Comparison of ENCODE assay signal across 8 cellular contexts in the genomic region with DNA sequence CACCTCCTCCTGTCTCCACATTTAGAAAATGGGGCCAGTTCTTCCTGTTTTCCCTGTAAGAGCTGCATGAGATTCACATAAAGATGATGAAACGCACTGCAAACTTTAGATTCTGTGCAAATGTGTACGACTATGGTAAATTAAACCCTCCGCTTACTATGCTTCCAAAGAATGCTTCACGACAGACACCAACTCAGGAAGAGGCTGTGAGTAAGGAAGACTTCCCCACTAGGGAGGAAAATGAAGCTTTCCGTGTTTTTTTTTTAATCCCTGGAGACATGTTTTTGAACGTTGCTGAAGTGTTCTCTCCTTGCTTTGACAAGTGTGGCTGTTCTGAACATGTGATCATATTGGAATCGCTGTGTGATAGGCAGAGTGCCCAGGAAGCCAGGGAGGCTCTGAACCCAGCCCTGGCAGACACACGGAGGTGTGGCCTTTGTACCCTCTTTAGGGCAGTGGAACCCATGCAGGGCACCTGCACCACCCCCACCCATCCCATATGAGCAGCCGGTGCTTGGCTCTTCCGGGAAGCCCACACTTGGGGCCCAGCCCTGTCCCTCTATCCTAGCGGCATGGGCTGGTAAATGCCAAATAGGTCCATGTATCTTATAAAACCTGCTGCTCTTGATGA. TPM values are rescaled to one million over a fixed set of nuclear protein-coding genes. Genes with fewer than 3 reads are reported as not detected.
DNase-seq lines count a peak whose midpoint lies in the region; ATAC-seq and TF ChIP-seq lines count a peak whose summit lies in the region.

No MANE protein-coding gene starts in this region.

- H3K9ac ChIP-seq in DND-41 (ENCODE audit: low read depth, low read length) = peak overlapping the region; percentile 25

- no peaks in the 10 kb centered on the region for H3K36me3 Mint-ChIP-seq in chondrocyte (ENCODE audit: low read depth)
- H3K36me3 Mint-ChIP-seq in natural killer cell = no peaks in the 10 kb centered on the region

- H3K4me2 ChIP-seq in DND-41 (ENCODE audit: insufficient read depth, low read length) (peak overlapping the region; percentile 40; the same call in 1 of the 2 replicates), PC-9 (peak overlapping the region; percentile 71)

- no peaks in the 10 kb centered on the region for H3K9me3 Mint-ChIP-seq in chondrocyte (ENCODE audit: low read depth)
- no peaks in the 10 kb centered on the region for H3K9me3 Mint-ChIP-seq in natural killer cell

- H3F3A ChIP-seq in PC-9 (ENCODE audit: insufficient read depth, low read depth) = peaks cover 40% of the 10 kb centered on the region

- H3K4me3 ChIP-seq in DND-41 (ENCODE audit: low read depth in 1 of 2, low read length in 2 of 2) (0 out of 4 replicates have a peak overlapping the region, but pooled peaks of 1 of the 2 experiments have one; percentile 26), PC-9 (no peak overlapping the region; the same call in 1 of the 2 replicates)

- H3K27ac Mint-ChIP-seq in chondrocyte (ENCODE audit: unreplicated experiment) (peak overlapping the region; percentile 100), natural killer cell (peak overlapping the region; percentile 86 to 93)

- H3K36me3 ChIP-seq in DND-41 (ENCODE audit: insufficient read depth, low read length) (no peaks in the 10 kb centered on the region), PC-9 (ENCODE audit: low read depth) (no peaks in the 10 kb centered on the region)

- no peaks in the 10 kb centered on the region for H3K9me3 ChIP-seq in DND-41 (ENCODE audit: insufficient read depth, low read length, severe bottlenecking)
- no peaks in the 10 kb centered on the region for H3K9me3 ChIP-seq in PC-9 (ENCODE audit: insufficient read depth, low read depth)

- no peaks in the 10 kb centered on the region for H3K9me2 ChIP-seq in PC-9 (ENCODE audit: insufficient read depth)

- intact Hi-C loops in PC-9 (cut with micrococcal nuclease; ENCODE audit: unreplicated experiment) = no loop called here
- intact Hi-C loops in natural killer cell (cut with micrococcal nuclease) = no loop called here

- no peaks in the 10 kb centered on the region for H3K27me3 Mint-ChIP-seq in chondrocyte (ENCODE audit: low read depth)
- no peaks in the 10 kb centered on the region for H3K27me3 Mint-ChIP-seq in natural killer cell (ENCODE audit: low read depth in 2 of 2)

- peak overlapping the region; percentile 31; the same call in 1 of the 2 replicates for H2AFZ ChIP-seq in DND-41 (ENCODE audit: low read depth, low read length)
- no peak overlapping the region for H2AFZ ChIP-seq in PC-9

- H3K4me3 Mint-ChIP-seq in chondrocyte (ENCODE audit: unreplicated experiment) = peak overlapping the region; percentile 68
- peak overlapping the region; percentile 74 for H3K4me3 Mint-ChIP-seq in natural killer cell

- CTCF ChIA-PET in PC-9 (lab: Charles Lee) = no interaction called here

- H3K79me2 ChIP-seq in DND-41 (ENCODE audit: insufficient read depth, low read length) (peaks cover under 1% of the 10 kb centered on the region; the same call in 1 of the 2 replicates), PC-9 (ENCODE audit: low read depth) (peaks cover 6% of the 10 kb centered on the region)

- no peak for TF ChIP-seq CTCF in DND-41 (IDR thresholded peaks at IDR 0.05; ENCODE audit: borderline replicate concordance, extremely low read depth, low read length, poor library complexity, severe bottlenecking)
- TF ChIP-seq CTCF in PC-9 (conservative IDR thresholded peaks at IDR 0.05) = no peak
- peak; percentile 47 for TF ChIP-seq CTCF in chondrocyte (IDR thresholded peaks at IDR 0.05)
- TF ChIP-seq CTCF in natural killer cell (IDR thresholded peaks at IDR 0.05) = no peak

- H4K20me1 ChIP-seq in DND-41 (ENCODE audit: insufficient read depth, low read length) (peaks cover 5% of the 10 kb centered on the region; the same call in 1 of the 2 replicates), PC-9 (ENCODE audit: insufficient read depth) (no peaks in the 10 kb centered on the region)

- ATAC-seq in DND-41 (ENCODE audit: insufficient read depth, low read depth) (peak; percentile 88), natural killer cell (no peak), GM21786 (IDR thresholded peaks at IDR 0.05; ENCODE audit: unreplicated experiment) (no peak)

- no peaks in the 10 kb centered on the region for H3K27me3 ChIP-seq in DND-41 (ENCODE audit: insufficient read depth, low read length, poor library complexity)
- H3K27me3 ChIP-seq in PC-9 (ENCODE audit: insufficient read depth, low read depth) = no peaks in the 10 kb centered on the region

- DNase-seq in DND-41 = peak; percentile 80
- peak in 1 of 2 experiments; percentile 54 for DNase-seq in PC-9
- DNase-seq in chondrocyte (ENCODE audit: low spot score) = no peak
- DNase-seq in natural killer cell = peak; percentile 7
- no peak for DNase-seq in C1 segment of cervical spinal cord (lab: John Stamatoyannopoulos, UW)
- no peak for DNase-seq in NCI-H82 (lab: John Stamatoyannopoulos, UW)
- DNase-seq in NCI-H524 treated with DMSO at 0.1 percent for 48 hours (lab: John Stamatoyannopoulos, UW) = no peak

- peak overlapping the region; percentile 68 for H3K27ac ChIP-seq in DND-41 (ENCODE audit: low read length)
- peak overlapping the region; percentile 94 for H3K27ac ChIP-seq in PC-9

- no TSS peak for BruUV-seq in PC-9 (replicated peaks; lab: Mats Ljungman, UMichigan)

- POLR2A ChIA-PET in PC-9 (lab: Charles Lee; ENCODE audit: unreplicated experiment) = no interaction called here

- peaks cover 36% of the 10 kb centered on the region for H3K4me1 ChIP-seq in DND-41 (ENCODE audit: insufficient read depth, low read length)
- H3K4me1 ChIP-seq in PC-9 (replicated peaks; ENCODE audit: insufficient read depth) = peaks cover 69% of the 10 kb centered on the region

- H3K4me1 Mint-ChIP-seq in chondrocyte (ENCODE audit: low read depth) = peaks cover 83% of the 10 kb centered on the region
- H3K4me1 Mint-ChIP-seq in natural killer cell = peaks cover 55 to 60% of the 10 kb centered on the region in 2 donors

RNA-seq across cellular contexts. Expression of a gene that starts 7.5 kb away (rescaled TPM):
- 1.5 and 1.9 TPM in 2 replicates for total RNA-seq in PC-9 (2021)
- total RNA-seq in chondrocyte = 21.4 to 22.3 TPM (median 22.0 TPM) in 3 replicates
- total RNA-seq in natural killer cell = 10 to 100 TPM; 10.6 to 17.3 (median 15.4) TPM

RNA-seq across cellular contexts. Expression of a gene that starts 10.9 kb away (rescaled TPM):
- 19.6 and 23.2 TPM in 2 replicates for total RNA-seq in PC-9 (2021)
- total RNA-seq in chondrocyte = 30.9 to 38.9 TPM (median 33.4 TPM) in 3 replicates
- 10 to 100 TPM; 16.7 to 26.0 (median 23.4) TPM for total RNA-seq in natural killer cell

Comparison
In these comparisons a context has a peak if more than half of its experiments do, and no peak if none do; other contexts are left out.
1. DNase-seq: peak in DND-41 (single experiment) and natural killer cell (single experiment); none in chondrocyte (single experiment), C1 segment of cervical spinal cord (0 of 14), NCI-H82 (single experiment) and NCI-H524 treated with DMSO at 0.1 percent for 48 hours (single experiment).